ENCODE assay signal across 17 cellular contexts in genomic region chr3:184158394-184158793, GRCh38. TPM values are rescaled to one million over a fixed set of nuclear protein-coding genes. Genes with fewer than 3 reads are reported as not detected.
DNase-seq lines count a peak whose midpoint lies in the region; ATAC-seq and TF ChIP-seq lines count a peak whose summit lies in the region.
"Had no signal": no experiment of that assay in that cellular context is flagged by ENCODE, and none has a peak within 500 bp of the region (broad histone marks: within the 10 kb centered on the region; RNA-seq: fewer than 3 reads in every experiment).

No MANE protein-coding gene starts in this region.

- DNase-seq in SK-N-SH (no peak), adipocyte (ENCODE audit: low read depth) (no peak), stomach (no peak), anterior cingulate cortex (lab: John Stamatoyannopoulos, UW) (no peak), HK-2 (ENCODE audit: unreplicated experiment) (no peak)
- no peak for DNase-seq in natural killer cell treated with Interleukin-12 subunit alpha and Interleukin-12 subunit beta and Interleukin-15 and Interleukin-18, amount 100 ng/mL, for 72 hours (ENCODE audit: low spot score)
- DNase-seq: 8988T; activated effector memory CD4-positive, alpha-beta T cell treated with anti-CD3 and anti-CD28 coated beads, Interleukin-2, amount 50 U/mL, for 16 hours; CD4-positive, alpha-beta memory T cell; EL; Kasumi-1; NCI-H345; WERI-Rb-1 had no signal

- peak overlapping the region in 1 of 2 donors; percentile 51 for H3K27ac Mint-ChIP-seq in natural killer cell treated with Interleukin-12 subunit alpha and Interleukin-12 subunit beta and Interleukin-15 and Interleukin-18, amount 100 ng/mL, for 72 hours
- H3K27ac Mint-ChIP-seq: memory B cell had no signal

- H3K9me3 ChIP-seq in SK-N-SH = no peaks in the 10 kb centered on the region
- no peaks in the 10 kb centered on the region for H3K9me3 ChIP-seq in adipocyte (ENCODE audit: control insufficient read depth, low read length)
- H3K9me3 ChIP-seq in liver (ENCODE audit: control insufficient read depth in 4 of 4, low read length in 3 of 4) = no peaks in the 10 kb centered on the region
- H3K9me3 ChIP-seq in stomach = no peaks in the 10 kb centered on the region
- H3K9me3 ChIP-seq: neutrophil had no signal

- H3K36me3 Mint-ChIP-seq in natural killer cell treated with Interleukin-12 subunit alpha and Interleukin-12 subunit beta and Interleukin-15 and Interleukin-18, amount 100 ng/mL, for 72 hours = no peaks in the 10 kb centered on the region

- no peak overlapping the region for H2AFZ ChIP-seq in SK-N-SH (ENCODE audit: low read depth)

- H3K4me1 Mint-ChIP-seq in natural killer cell treated with Interleukin-12 subunit alpha and Interleukin-12 subunit beta and Interleukin-15 and Interleukin-18, amount 100 ng/mL, for 72 hours (ENCODE audit: low read depth in 2 of 2) = peaks cover 31 to 37% of the 10 kb centered on the region in 2 donors

- TF ChIP-seq EP300 in SK-N-SH (IDR thresholded peaks at IDR 0.05; ENCODE audit: borderline replicate concordance in 1 of 2, low read depth in 1 of 2, low read length in 1 of 2) (no peak), stomach (IDR thresholded peaks at IDR 0.05) (no peak)

- TF ChIP-seq POLR2A in stomach (IDR thresholded peaks at IDR 0.05) = no peak

- 85% methylated on average over 4 of the region's 4 CpGs for WGBS in SK-N-SH (ENCODE audit: low lambda C conversion rate)
- 63% methylated on average over 4 of the region's 4 CpGs for WGBS in liver
- WGBS in stomach, 5 donors = 64 to 82% (median 76%) methylated on average over 4 of the region's 4 CpGs

- peaks cover 64% of the 10 kb centered on the region for H4K20me1 ChIP-seq in SK-N-SH (ENCODE audit: insufficient read depth)

- intact Hi-C loops in stomach (cut with DNase I; ENCODE audit: low total_unique reads) = no loop called here

- POLR2A ChIA-PET in SK-N-SH (lab: Yijun Ruan, JAX) = no interaction called here

- no peak overlapping the region for H3K27ac ChIP-seq in SK-N-SH (ENCODE audit: low read depth in 2 of 2, low read length in 1 of 2)
- no peak overlapping the region for H3K27ac ChIP-seq in liver (ENCODE audit: low read depth in 1 of 2, low read length in 2 of 2)
- H3K27ac ChIP-seq in stomach = peak overlapping the region in 4 of 5 donors; percentile 4 to 91 (median 68)
- H3K27ac ChIP-seq: neutrophil, WERI-Rb-1 had no signal

- H3K4me3 Mint-ChIP-seq in natural killer cell treated with Interleukin-12 subunit alpha and Interleukin-12 subunit beta and Interleukin-15 and Interleukin-18, amount 100 ng/mL, for 72 hours = no peak overlapping the region
- H3K4me3 Mint-ChIP-seq: memory B cell had no signal

- H3K27me3 Mint-ChIP-seq in natural killer cell treated with Interleukin-12 subunit alpha and Interleukin-12 subunit beta and Interleukin-15 and Interleukin-18, amount 100 ng/mL, for 72 hours = no peaks in the 10 kb centered on the region
- H3K27me3 Mint-ChIP-seq: CD4-positive, alpha-beta memory T cell; memory B cell had no signal

- ATAC-seq in SK-N-SH treated with all-trans-retinoic acid at 6 μM for 48 hours = no peak
- no peak for ATAC-seq in natural killer cell treated with Interleukin-12 subunit alpha and Interleukin-12 subunit beta and Interleukin-15 and Interleukin-18, amount 100 ng/mL, for 72 hours

- CTCF ChIA-PET in SK-N-SH (lab: Yijun Ruan, JAX) = interaction anchor here (0.7 to 1.6 kb wide), 3 partner anchors 11 to 91 kb away, joined by 3 to 5 read pairs (median 3); partner anchors contain the start of gene EEF1AKMT4

- no peaks in the 10 kb centered on the region for H3K27me3 ChIP-seq in SK-N-SH (ENCODE audit: insufficient read depth)
- H3K27me3 ChIP-seq in adipocyte (replicated peaks; ENCODE audit: control insufficient read depth, insufficient read depth, low read length) = no peaks in the 10 kb centered on the region
- H3K27me3 ChIP-seq in liver (ENCODE audit: control insufficient read depth in 4 of 4, insufficient read depth in 4 of 4, low read length in 3 of 4) = no peaks in the 10 kb centered on the region
- H3K27me3 ChIP-seq in stomach = no peaks in the 10 kb centered on the region
- H3K27me3 ChIP-seq: neutrophil had no signal

- TF ChIP-seq RAD21 in SK-N-SH (IDR thresholded peaks at IDR 0.05; ENCODE audit: low read length) (no peak), liver (IDR thresholded peaks at IDR 0.05) (no peak)

- peak overlapping the region; percentile 92; the same call in 1 of the 2 replicates for H3K4me2 ChIP-seq in SK-N-SH

- H3K4me1 ChIP-seq in SK-N-SH (ENCODE audit: control insufficient read depth in 1 of 2, insufficient read depth in 2 of 2, low read depth in 1 of 2, low read length in 1 of 2) (peaks cover 15 to 17% of the 10 kb centered on the region in 2 experiments; a peak in 3 of 4 replicates), adipocyte (ENCODE audit: control insufficient read depth, insufficient read depth, low read length) (peaks cover 51% of the 10 kb centered on the region), liver (ENCODE audit: control insufficient read depth in 4 of 4, insufficient read depth in 4 of 4, low read length in 3 of 4) (peaks cover 5 to 36% (median 24%) of the 10 kb centered on the region in 4 donors), stomach (peaks cover 44 to 87% (median 67%) of the 10 kb centered on the region in 4 donors)

- no peaks in the 10 kb centered on the region for H3K9me2 ChIP-seq in SK-N-SH

- peaks cover 18% of the 10 kb centered on the region for H3F3A ChIP-seq in SK-N-SH (replicated peaks; ENCODE audit: insufficient read depth)

- TF ChIP-seq CTCF in SK-N-SH (IDR thresholded peaks at IDR 0.05) (no peak), liver (IDR thresholded peaks at IDR 0.05; ENCODE audit: low read depth, low read length, missing input control) (no peak), stomach (IDR thresholded peaks at IDR 0.05) (no peak)

- peaks cover 90% of the 10 kb centered on the region for H3K79me2 ChIP-seq in SK-N-SH (ENCODE audit: insufficient read depth)

- no peaks in the 10 kb centered on the region for H3K9me3 Mint-ChIP-seq in natural killer cell treated with Interleukin-12 subunit alpha and Interleukin-12 subunit beta and Interleukin-15 and Interleukin-18, amount 100 ng/mL, for 72 hours
- H3K9me3 Mint-ChIP-seq: memory B cell had no signal

- H3K4me3 ChIP-seq in SK-N-SH (ENCODE audit: low read depth in 2 of 2, low read length in 1 of 2) (no peak overlapping the region), adipocyte (ENCODE audit: low read length) (peak overlapping the region; percentile 100), liver (ENCODE audit: low read depth in 1 of 3, low read length in 3 of 3) (no peak overlapping the region), stomach (peak overlapping the region in 1 of 4 donors; percentile 79)

- H3K36me3 ChIP-seq in SK-N-SH (replicated peaks in 1 of 2; ENCODE audit: control insufficient read depth in 1 of 2, insufficient read depth in 2 of 2, low read length in 1 of 2) = peaks cover 4 to 13% of the 10 kb centered on the region in 2 experiments
- H3K36me3 ChIP-seq in adipocyte (ENCODE audit: control insufficient read depth, insufficient read depth, low read length, severe bottlenecking) = peaks cover 5% of the 10 kb centered on the region
- H3K36me3 ChIP-seq in liver (ENCODE audit: control insufficient read depth in 4 of 4, insufficient read depth in 3 of 4, low read depth in 1 of 4, low read length in 3 of 4) = peaks cover 0 to 2% (median under 1%) of the 10 kb centered on the region in 4 donors
- H3K36me3 ChIP-seq in stomach = peaks cover 4 to 15% (median 14%) of the 10 kb centered on the region in 4 donors

- no peak overlapping the region for H3K9ac ChIP-seq in SK-N-SH
- peak overlapping the region; percentile 97 for H3K9ac ChIP-seq in adipocyte (ENCODE audit: low read length)
- H3K9ac ChIP-seq in liver (ENCODE audit: low read depth in 1 of 2, low read length in 2 of 2) = no peak overlapping the region

TF ChIP-seq in liver, 16 proteins besides CTCF, POLR2A, EP300 and RAD21 (continues in another document):
- no peak for TF ChIP-seq HNF4G (IDR thresholded peaks at IDR 0.05)
- peak; percentile 33 to 55 for TF ChIP-seq RXRA (IDR thresholded peaks at IDR 0.05)

RNA-seq across cellular contexts. Expression of gene DVL3, which starts 3.2 kb away (rescaled TPM):
- polyA plus RNA-seq in SK-N-SH (2012; rRNA removed) (29.6 and 30.1 TPM in 2 replicates), liver (10 to 100 TPM in 1 of 2 donors, 1 to 10 TPM in 1; 8.6 to 15.7 TPM), stomach (10 to 100 TPM; 21.2 to 26.4 (median 25.8) TPM)
- polyA plus RNA-seq in SK-N-SH (2012; cell fraction: cytosol; rRNA removed) = 16.3 and 19.3 TPM in 2 replicates
- polyA plus RNA-seq in SK-N-SH (2012; cell fraction: nucleus; rRNA removed) = 117 and 125 TPM in 2 replicates
- total RNA-seq in liver (10 to 100 TPM; 19.2 to 26.3 TPM), stomach (100 to 1,000 TPM in 1 of 5 donors, 10 to 100 TPM in 4; 27.9 to 107 (median 55.4) TPM)
- 10 to 100 TPM; 52.3 to 60.3 TPM for total RNA-seq in natural killer cell treated with Interleukin-12 subunit alpha and Interleukin-12 subunit beta and Interleukin-15 and Interleukin-18, amount 100 ng/mL, for 72 hours

RNA-seq across cellular contexts. Expression of gene AP2M1, which starts 16.3 kb away (rescaled TPM):
- 645 and 759 TPM in 2 replicates for polyA plus RNA-seq in SK-N-SH (2012; rRNA removed)
- polyA plus RNA-seq in SK-N-SH (2012; cell fraction: cytosol; rRNA removed) = 537 and 665 TPM in 2 replicates
- polyA plus RNA-seq in SK-N-SH (2012; cell fraction: nucleus; rRNA removed) = 480 and 683 TPM in 2 replicates
- 100 to 1,000 TPM; 114 to 200 TPM for total RNA-seq in liver
- 100 to 1,000 TPM in 1 of 2 donors, 10 to 100 TPM in 1; 71.9 to 155 TPM for polyA plus RNA-seq in liver
- 100 to 1,000 TPM in 4 of 5 donors, 10 to 100 TPM in 1; 96.2 to 204 (median 134) TPM for total RNA-seq in stomach
- polyA plus RNA-seq in stomach = 100 to 1,000 TPM; 143 to 220 (median 208) TPM
- 100 to 1,000 TPM; 190 to 242 TPM for total RNA-seq in natural killer cell treated with Interleukin-12 subunit alpha and Interleukin-12 subunit beta and Interleukin-15 and Interleukin-18, amount 100 ng/mL, for 72 hours

RNA-seq across cellular contexts. Expression of gene EIF2B5, which starts 23.2 kb away (rescaled TPM):
- 46.8 and 61.5 TPM in 2 replicates for polyA plus RNA-seq in SK-N-SH (2012; rRNA removed)
- 36.1 and 42.9 TPM in 2 replicates for polyA plus RNA-seq in SK-N-SH (2012; cell fraction: cytosol; rRNA removed)
- 113 and 133 TPM in 2 replicates for polyA plus RNA-seq in SK-N-SH (2012; cell fraction: nucleus; rRNA removed)
- total RNA-seq in liver = 10 to 100 TPM; 28.2 to 34.3 TPM
- polyA plus RNA-seq in liver = 10 to 100 TPM; 19.0 to 20.6 TPM
- 100 to 1,000 TPM in 1 of 5 donors, 10 to 100 TPM in 3, 1 to 10 TPM in 1; 1.4 to 113 (median 36.5) TPM for total RNA-seq in stomach
- polyA plus RNA-seq in stomach = 10 to 100 TPM; 33.0 to 42.0 (median 33.7) TPM
- 10 to 100 TPM; 63.0 to 91.9 TPM for total RNA-seq in natural killer cell treated with Interleukin-12 subunit alpha and Interleukin-12 subunit beta and Interleukin-15 and Interleukin-18, amount 100 ng/mL, for 72 hours

RNA-seq across cellular contexts. Expression of gene ABCF3, which starts 27.6 kb away (rescaled TPM):
- polyA plus RNA-seq in SK-N-SH (2012; rRNA removed) (55.6 and 59.2 TPM in 2 replicates), liver (10 to 100 TPM; 29.7 to 37.8 TPM), stomach (10 to 100 TPM; 43.4 to 45.0 (median 44.5) TPM)
- 23.3 and 30.6 TPM in 2 replicates for polyA plus RNA-seq in SK-N-SH (2012; cell fraction: cytosol; rRNA removed)
- 148 and 153 TPM in 2 replicates for polyA plus RNA-seq in SK-N-SH (2012; cell fraction: nucleus; rRNA removed)
- total RNA-seq in liver (10 to 100 TPM; 28.1 to 59.2 TPM), stomach (100 to 1,000 TPM in 1 of 5 donors, 10 to 100 TPM in 4; 21.6 to 194 (median 55.9) TPM)
- total RNA-seq in natural killer cell treated with Interleukin-12 subunit alpha and Interleukin-12 subunit beta and Interleukin-15 and Interleukin-18, amount 100 ng/mL, for 72 hours = 100 to 1,000 TPM; 102 to 144 TPM

Comparison
In these comparisons a context has a peak if more than half of its experiments do, and no peak if none do; other contexts are left out.
1. H3K27ac ChIP-seq: peak in stomach (4 of 5); none in SK-N-SH (0 of 2) and liver (0 of 2).